Comparison of ENCODE assay signal across 8 cellular contexts in genomic region chr1:46394872-46395465, GRCh38. TPM values are rescaled to one million over a fixed set of nuclear protein-coding genes. Genes with fewer than 3 reads are reported as not detected.
DNase-seq lines count a peak whose midpoint lies in the region; ATAC-seq, FAIRE-seq and TF ChIP-seq lines count a peak whose summit lies in the region.

No MANE protein-coding gene starts in this region.

- H3K9me3 ChIP-seq in lung (ENCODE audit: control insufficient read depth in 2 of 2, insufficient read depth in 1 of 2, low read length in 1 of 2) (peaks cover 0 to 8% of the 10 kb centered on the region in 2 donors), subcutaneous abdominal adipose tissue (ENCODE audit: control insufficient read depth in 5 of 5, low read length in 5 of 5) (peaks cover 0 to 7% (median 0%) of the 10 kb centered on the region in 5 donors)

- H3K79me2 ChIP-seq in KMS-11 (ENCODE audit: insufficient read depth, low read depth): no peaks in the 10 kb centered on the region

- peak overlapping the region; percentile 50 for H3K4me3 Mint-ChIP-seq in central memory CD8-positive, alpha-beta T cell

- peak overlapping the region; percentile 75 for H2AFZ ChIP-seq in KMS-11 (ENCODE audit: low read depth)

- H3K27me3 ChIP-seq in KMS-11 (ENCODE audit: insufficient read depth, low read depth) (no peaks in the 10 kb centered on the region), lung (ENCODE audit: control insufficient read depth, insufficient read depth) (no peaks in the 10 kb centered on the region), subcutaneous abdominal adipose tissue (ENCODE audit: control insufficient read depth in 5 of 5, insufficient read depth in 4 of 5, low read length in 5 of 5) (no peaks in the 10 kb centered on the region)

- FAIRE-seq in GM12892 (lab: Jason Lieb, UNC): no peak

- H3K4me3 ChIP-seq in KMS-11 (IDR thresholded peaks at IDR 0.05; ENCODE audit: insufficient read depth, low read depth, low read length) (peak overlapping the region; percentile 69), lung (peak overlapping the region; percentile 57), subcutaneous abdominal adipose tissue (ENCODE audit: low read depth in 1 of 5, low read length in 5 of 5) (peak overlapping the region; percentile 57 to 76 (median 72))

- H3K36me3 ChIP-seq in KMS-11 (ENCODE audit: insufficient read depth): no peaks in the 10 kb centered on the region
- H3K36me3 ChIP-seq in lung (ENCODE audit: control insufficient read depth in 2 of 2, insufficient read depth in 2 of 2, low read length in 2 of 2): no peaks in the 10 kb centered on the region
- no peaks in the 10 kb centered on the region for H3K36me3 ChIP-seq in subcutaneous abdominal adipose tissue (ENCODE audit: control insufficient read depth in 5 of 5, insufficient read depth in 5 of 5, low read length in 5 of 5)

- no peak overlapping the region for H3K27ac Mint-ChIP-seq in central memory CD8-positive, alpha-beta T cell (ENCODE audit: low read depth)

- TF ChIP-seq CTCF in KMS-11 (conservative IDR thresholded peaks at IDR 0.05; ENCODE audit: low read depth, low read length) (no peak), lung (IDR thresholded peaks at IDR 0.05; ENCODE audit: control extremely low read depth, extremely low read depth) (no peak)

- no peak overlapping the region for H3K27ac ChIP-seq in KMS-11
- peak overlapping the region in 1 of 2 donors; percentile 86 for H3K27ac ChIP-seq in lung (ENCODE audit: low read depth in 1 of 2, low read length in 1 of 2)
- no peak overlapping the region for H3K27ac ChIP-seq in subcutaneous abdominal adipose tissue (ENCODE audit: low read depth, low read length)

- ATAC-seq in central memory CD8-positive, alpha-beta T cell (replicated peaks; ENCODE audit: extremely low read depth, poor library complexity, severe bottlenecking): no peak
- ATAC-seq in lung (ENCODE audit: insufficient read depth, low FRiP score) (no peak), GM21723 (IDR thresholded peaks at IDR 0.05; ENCODE audit: unreplicated experiment) (no peak)

- peak overlapping the region; percentile 86 for H3K4me2 ChIP-seq in KMS-11

- peaks cover 9% of the 10 kb centered on the region for H3K4me1 Mint-ChIP-seq in central memory CD8-positive, alpha-beta T cell

- peaks cover 44% of the 10 kb centered on the region for H3K27me3 Mint-ChIP-seq in central memory CD8-positive, alpha-beta T cell

- H3K4me1 ChIP-seq in KMS-11 (ENCODE audit: low read depth, poor library complexity, severe bottlenecking): peaks cover 3% of the 10 kb centered on the region
- H3K4me1 ChIP-seq in lung (ENCODE audit: control insufficient read depth in 2 of 2, insufficient read depth in 2 of 2, low read length in 2 of 2): peaks cover 0 to 11% of the 10 kb centered on the region in 2 donors
- H3K4me1 ChIP-seq in subcutaneous abdominal adipose tissue (ENCODE audit: control insufficient read depth in 5 of 5, insufficient read depth in 5 of 5, low read length in 5 of 5): peaks cover 0 to 27% (median 18%) of the 10 kb centered on the region in 5 donors

- peaks cover 13% of the 10 kb centered on the region for H3K9me3 Mint-ChIP-seq in central memory CD8-positive, alpha-beta T cell

- H3K9ac ChIP-seq in KMS-11: peak overlapping the region; percentile 52; the same call in 1 of the 2 replicates
- peak overlapping the region in 3 of 5 donors; percentile 31 to 49 (median 45) for H3K9ac ChIP-seq in subcutaneous abdominal adipose tissue (ENCODE audit: low read length in 5 of 5)

- no peak for DNase-seq in central memory CD8-positive, alpha-beta T cell (ENCODE audit: low spot score in 2 of 2)
- no peak for DNase-seq in lung (ENCODE audit: low spot score)
- no peak for DNase-seq in activated gamma-delta T cell treated with Interleukin-2 at 50 U/mL for 16 hours
- DNase-seq in GM12892 (ENCODE audit: insufficient read length): no peak
- DNase-seq in T1000 (lab: John Stamatoyannopoulos, UW): no peak

- TF ChIP-seq POLR2A in GM12892 (IDR thresholded peaks at IDR 0.05; ENCODE audit: low read depth, low read length): no peak

- H3K36me3 Mint-ChIP-seq in central memory CD8-positive, alpha-beta T cell (ENCODE audit: insufficient read depth): peaks cover 2% of the 10 kb centered on the region

- no peaks in the 10 kb centered on the region for H4K20me1 ChIP-seq in KMS-11 (ENCODE audit: insufficient read depth)

- 46 to 57% methylated on average over 17 of the region's 17 CpGs for WGBS in lung, 2 donors

RNA-seq across cellular contexts. Expression of gene FAAH, which starts 0.9 kb away (rescaled TPM):
- 10 to 100 TPM; 22.2 to 33.4 TPM for total RNA-seq in lung
- polyA plus RNA-seq in lung: 10 to 100 TPM; 13.9 to 34.8 TPM
- polyA plus RNA-seq in GM12892 (2012; ENCODE audit: missing spikeins): 1.6 TPM

RNA-seq across cellular contexts. Expression of gene NSUN4, which starts 54.4 kb away (rescaled TPM):
- 10 to 100 TPM; 28.9 to 29.3 TPM for total RNA-seq in lung
- 10 to 100 TPM; 11.2 to 17.8 TPM for polyA plus RNA-seq in lung
- 19.6 TPM for polyA plus RNA-seq in GM12892 (2012; ENCODE audit: missing spikeins)
